ENCODE assay signal across 8 cellular contexts in genomic region chr1:2391034-2391384, GRCh38. TPM values are rescaled to one million over a fixed set of nuclear protein-coding genes. Genes with fewer than 3 reads are reported as not detected.
DNase-seq lines count a peak whose midpoint lies in the region; ATAC-seq, FAIRE-seq and TF ChIP-seq lines count a peak whose summit lies in the region.

No MANE protein-coding gene starts in this region.

- intact Hi-C loops in left colon (cut with DNase I, micrococcal nuclease), result no loop called here

- H3K4me1 ChIP-seq in thymus (ENCODE audit: control insufficient read depth, insufficient read depth, low read length), result peaks cover 19% of the 10 kb centered on the region

- H3K4me3 ChIP-seq in H7 (ENCODE audit: insufficient read depth, low read depth, low read length) (peak overlapping the region; percentile 98), brain microvascular endothelial cell (ENCODE audit: low read depth, low read length) (peak overlapping the region; percentile 86), thymus (ENCODE audit: low read length) (peak overlapping the region; percentile 78)

- H3K27ac ChIP-seq in brain microvascular endothelial cell, result peak overlapping the region; percentile 53
- peak overlapping the region; percentile 6 for H3K27ac ChIP-seq in thymus (ENCODE audit: low read depth)

- in situ Hi-C loops in brain microvascular endothelial cell (cut with HindIII; ENCODE audit: low pct_ligation_motif_present, low sequenced_read_pairs), result no loop called here

- no peak for FAIRE-seq in frontal cortex (lab: Jason Lieb, UNC)

- H3K36me3 ChIP-seq in H7 (replicated peaks; ENCODE audit: control insufficient read depth, insufficient read depth, low read length), result peaks cover 7% of the 10 kb centered on the region
- peaks cover 25% of the 10 kb centered on the region for H3K36me3 ChIP-seq in brain microvascular endothelial cell (replicated peaks)
- peaks cover 34% of the 10 kb centered on the region for H3K36me3 ChIP-seq in thymus (ENCODE audit: control insufficient read depth, insufficient read depth)

- H3K27me3 ChIP-seq in H7 (ENCODE audit: control insufficient read depth, insufficient read depth, low read length) (no peaks in the 10 kb centered on the region), brain microvascular endothelial cell (replicated peaks) (no peaks in the 10 kb centered on the region), thymus (ENCODE audit: control insufficient read depth, insufficient read depth) (no peaks in the 10 kb centered on the region)

- ATAC-seq in left colon, result peak; percentile 12

- WGBS in thymus, result under 1% methylated on average over 31 of the region's 31 CpGs

- no peaks in the 10 kb centered on the region for H3K9me3 ChIP-seq in thymus (ENCODE audit: control insufficient read depth)

- no peak for TF ChIP-seq CTCF in brain microvascular endothelial cell (IDR thresholded peaks at IDR 0.05; ENCODE audit: low read depth, low read length, missing control alignments)

- peak; percentile 25 for DNase-seq in NCI-H2196 (lab: John Stamatoyannopoulos, UW; ENCODE audit: unreplicated experiment)
- DNase-seq in NCI-H2196 treated with DMSO at 0.1 percent for 48 hours (lab: John Stamatoyannopoulos, UW; ENCODE audit: unreplicated experiment), result no peak
- peak; percentile 94 for DNase-seq in H7
- peak; percentile 11 for DNase-seq in LoVo (ENCODE audit: low spot score)
- no peak for DNase-seq in brain microvascular endothelial cell
- no peak for DNase-seq in left colon
- DNase-seq in frontal cortex (ENCODE audit: low spot score in 2 of 2), result no peak

RNA-seq across cellular contexts. Expression of gene MORN1, which starts 0.3 kb away (rescaled TPM):
- total RNA-seq in H7 (2014; rRNA removed; shearing (Covaris generic)), result 12.7 and 14.3 TPM in 2 replicates
- 10 to 100 TPM; 11.0 to 15.2 TPM for total RNA-seq in left colon
- 6.4 TPM for polyA plus RNA-seq in thymus
- total RNA-seq in frontal cortex, result 11.0 TPM

RNA-seq across cellular contexts. Expression of gene RER1, which starts 0.6 kb away (rescaled TPM):
- 95.4 and 133 TPM in 2 replicates for total RNA-seq in H7 (2014; rRNA removed; shearing (Covaris generic))
- total RNA-seq in left colon, result 100 to 1,000 TPM; 191 to 221 TPM
- 85.8 TPM for polyA plus RNA-seq in thymus
- total RNA-seq in frontal cortex, result 29.8 TPM

RNA-seq across cellular contexts. Expression of gene PEX10, which starts 21.4 kb away (rescaled TPM):
- total RNA-seq in H7 (2014; rRNA removed; shearing (Covaris generic)), result 75.9 and 89.6 TPM in 2 replicates
- total RNA-seq in left colon (10 to 100 TPM; 17.8 to 19.9 TPM), frontal cortex (20.0 TPM)
- polyA plus RNA-seq in thymus, result 16.0 TPM

Comparison
In these comparisons a context has a peak if more than half of its experiments do, and no peak if none do; other contexts are left out.
1. DNase-seq: peak in NCI-H2196 (single experiment), H7 (single experiment) and LoVo (single experiment); none in NCI-H2196 treated with DMSO at 0.1 percent for 48 hours (single experiment), brain microvascular endothelial cell (single experiment), left colon (0 of 2) and frontal cortex (0 of 2).
2. Peak in every context shown above with its lines, with median percentiles within 50 percentile points of each other: H3K4me3 ChIP-seq.